In genomic region chr5:180343110-180343845, GRCh38 we compare ENCODE assay signal across 11 cellular contexts. TPM values are rescaled to one million over a fixed set of nuclear protein-coding genes. Genes with fewer than 3 reads are reported as not detected.
DNase-seq lines count a peak whose midpoint lies in the region; ATAC-seq and TF ChIP-seq lines count a peak whose summit lies in the region.
"Had no signal": no experiment of that assay in that cellular context is flagged by ENCODE, and none has a peak within 500 bp of the region (broad histone marks: within the 10 kb centered on the region; RNA-seq: fewer than 3 reads in every experiment).

No MANE protein-coding gene starts in this region.

- peak overlapping the region; percentile 19 for H3K4me2 ChIP-seq in neural cell (ENCODE audit: low read length)

- POLR2A ChIA-PET in AG04450 (lab: Yijun Ruan, JAX) = interaction anchor here (2.1 kb wide), 1 partner anchor 10 kb away, joined by 4 read pairs; the partner anchor contains the start of gene GFPT2

- no peaks in the 10 kb centered on the region for H3K9me2 ChIP-seq in neural cell (ENCODE audit: insufficient read depth, low read length)

- H3K4me3 ChIP-seq in AG04450 (ENCODE audit: low read depth, low read length) = peak overlapping the region; percentile 17; the same call in 1 of the 2 replicates
- H3K4me3 ChIP-seq in MG63 = peak overlapping the region; percentile 11; the same call in 1 of the 2 replicates
- peak overlapping the region; percentile 53 for H3K4me3 ChIP-seq in neural cell (ENCODE audit: low read length)
- H3K4me3 ChIP-seq: right lobe of liver had no signal

- H3F3A ChIP-seq in neural cell (ENCODE audit: insufficient read depth, low read length, poor library complexity, severe bottlenecking) = no peaks in the 10 kb centered on the region

- H3K9ac ChIP-seq in neural cell (ENCODE audit: low read length) = no peak overlapping the region

- DNase-seq in AG04450 (ENCODE audit: low read depth, low spot score) (no peak), MG63 (peak; percentile 85), fibroblast of gingiva (ENCODE audit: low read depth) (peak; percentile 85), NCI-H2227 treated with DMSO at 0.1 percent for 48 hours (lab: John Stamatoyannopoulos, UW) (no peak), GM19240 (ENCODE audit: insufficient read length, low spot score) (no peak)
- DNase-seq in activated CD4-positive, alpha-beta T cell treated with anti-CD3 and anti-CD28 coated beads for 48 hours = no peak
- DNase-seq: PC-3 had no signal

- TF ChIP-seq CTCF in AG04450 (IDR thresholded peaks at IDR 0.05; ENCODE audit: low read depth, low read length) (no peak), neural cell (IDR thresholded peaks at IDR 0.05; ENCODE audit: poor library complexity, severe bottlenecking) (no peak)

- no peaks in the 10 kb centered on the region for H4K20me1 ChIP-seq in neural cell (ENCODE audit: insufficient read depth)

- H3K27me3 ChIP-seq in AG04450 (ENCODE audit: control insufficient read depth, insufficient read depth, low read length) (no peaks in the 10 kb centered on the region), MG63 (no peaks in the 10 kb centered on the region), neural cell (ENCODE audit: insufficient read depth, low read depth, low read length) (no peaks in the 10 kb centered on the region)
- H3K27me3 ChIP-seq: right lobe of liver had no signal

- CTCF ChIA-PET in AG04450 (lab: Charles Lee) = interaction anchor here (0.6 to 2.0 kb wide), 8 partner anchors 8 to 50 kb away, joined by 3 to 25 read pairs (median 4); partner anchors contain the start of gene GFPT2

- H3K27ac ChIP-seq in AG04450 (ENCODE audit: low read depth, low read length) (no peak overlapping the region), neural cell (ENCODE audit: low read length) (peak overlapping the region; percentile 1)
- H3K27ac ChIP-seq: right lobe of liver had no signal

- H3K9me3 ChIP-seq in AG04450 (ENCODE audit: control insufficient read depth, insufficient read depth, low read length) = no peaks in the 10 kb centered on the region; the same call in 1 of the 2 replicates
- H3K9me3 ChIP-seq in MG63 = no peaks in the 10 kb centered on the region
- no peaks in the 10 kb centered on the region for H3K9me3 ChIP-seq in neural cell (ENCODE audit: low read length)
- H3K9me3 ChIP-seq: right lobe of liver had no signal

- ATAC-seq in HG03571 (IDR thresholded peaks at IDR 0.05; ENCODE audit: unreplicated experiment) = no peak
- ATAC-seq: PC-3; right lobe of liver; stimulated activated memory B cell treated with anti-CD40 and anti-IgM and Interleukin-4, amounts not matched to agents 10 μg/mL and 1 μg/mL and 100 μg/mL, for 72 hours had no signal

- TF ChIP-seq RAD21 in neural cell (conservative IDR thresholded peaks at IDR 0.05) = no peak

- H2AFZ ChIP-seq in neural cell (ENCODE audit: low read depth, low read length) = no peak overlapping the region

- no peaks in the 10 kb centered on the region for H3K79me2 ChIP-seq in neural cell (replicated peaks; ENCODE audit: insufficient read depth, low read length)

- no peak for TF ChIP-seq EP300 in neural cell (conservative IDR thresholded peaks at IDR 0.05; ENCODE audit: poor library complexity, severe bottlenecking)

- H3K36me3 ChIP-seq in MG63 (no peaks in the 10 kb centered on the region), neural cell (ENCODE audit: insufficient read depth, low read length) (no peaks in the 10 kb centered on the region)
- H3K36me3 ChIP-seq: right lobe of liver had no signal

TF ChIP-seq in neural cell, 6 proteins besides CTCF, POLR2A, EP300 and RAD21:
- no peak for TF ChIP-seq TAF1 (IDR thresholded peaks at IDR 0.05; ENCODE audit: low read depth)
- TF ChIP-seq REST (IDR thresholded peaks at IDR 0.05; ENCODE audit: borderline replicate concordance) = peak; percentile 90
TF ChIP-seq in neural cell: peak in this region for 1.

RNA-seq across cellular contexts. Expression of gene GFPT2, which starts 9.9 kb away (rescaled TPM):
- 13.9 and 15.1 TPM in 2 replicates for polyA plus RNA-seq in AG04450 (2011; rRNA removed)
- 13.9 and 16.1 TPM in 2 replicates for polyA minus RNA-seq in AG04450 (2011; rRNA and poly(A)+ RNA removed)
- total RNA-seq in MG63 (2014; rRNA removed; shearing (Covaris generic); ENCODE audit: low replicate concordance) = 2.7 and 3.7 TPM in 2 replicates
- polyA plus RNA-seq in neural cell = 7.4 and 9.2 TPM in 2 replicates
- polyA minus RNA-seq in neural cell = 8.5 and 11.5 TPM in 2 replicates

RNA-seq across cellular contexts. Expression of gene MAPK9, which starts 51.4 kb away (rescaled TPM):
- polyA plus RNA-seq in AG04450 (2011; rRNA removed) = 31.1 and 35.1 TPM in 2 replicates
- 34.2 and 44.6 TPM in 2 replicates for polyA minus RNA-seq in AG04450 (2011; rRNA and poly(A)+ RNA removed)
- total RNA-seq in MG63 (2014; rRNA removed; shearing (Covaris generic); ENCODE audit: low replicate concordance) = 97.3 and 98.2 TPM in 2 replicates
- 64.9 and 73.9 TPM in 2 replicates for polyA plus RNA-seq in neural cell
- 105 and 109 TPM in 2 replicates for polyA minus RNA-seq in neural cell

Comparison
In these comparisons a context has a peak if more than half of its experiments do, and no peak if none do; other contexts are left out.
1. DNase-seq: peak in MG63 (single experiment) and fibroblast of gingiva (single experiment); none in AG04450 (single experiment), NCI-H2227 treated with DMSO at 0.1 percent for 48 hours (single experiment), activated CD4-positive, alpha-beta T cell treated with anti-CD3 and anti-CD28 coated beads for 48 hours (single experiment) and GM19240 (single experiment).
2. Peak in every context shown above with its lines, with median percentiles within 50 percentile points of each other: H3K4me3 ChIP-seq.